16 cellular contexts compared by ENCODE assay signal in genomic region chr1:154698320-154699096, GRCh38.
DNase-seq lines count a peak whose midpoint lies in the region; ATAC-seq and TF ChIP-seq lines count a peak whose summit lies in the region.
"Had no signal": no experiment of that assay in that cellular context is flagged by ENCODE, and none has a peak within 500 bp of the region (broad histone marks: within the 10 kb centered on the region; RNA-seq: fewer than 3 reads in every experiment).

No MANE protein-coding gene starts in this region.

- RAD21 ChIA-PET in HCT116 (lab: Charles Lee; ENCODE audit: low non-redundant PET in 1 of 2, low total read pairs in 2 of 2, uncharacterized antibody in 2 of 2, unreplicated experiment in 2 of 2) = no interaction called here

- intact Hi-C loops in HCT116 (cut with micrococcal nuclease) (no loop called here), right lobe of liver (cut with DNase I) (no loop called here)

- BruUV-seq in HCT116 (replicated peaks; lab: Mats Ljungman, UMichigan) = no TSS peak

- POLR2A ChIA-PET in HCT116 (lab: Charles Lee) = no interaction called here

- H3K4me1 ChIP-seq in HCT116 (ENCODE audit: control insufficient read depth in 1 of 2, insufficient read depth in 2 of 2, low read length in 2 of 2) = peaks cover 9 to 23% of the 10 kb centered on the region in 2 experiments
- peaks cover 0 to 23% (median 0%) of the 10 kb centered on the region in 4 donors for H3K4me1 ChIP-seq in right lobe of liver

- DNase-seq in Daoy (ENCODE audit: low read depth) (peak; percentile 18), HCT116 (ENCODE audit: low read depth, low spot score) (no peak), right lobe of liver (peak in 2 of 3 donors; percentile 29 to 74), AG08395 (ENCODE audit: low spot score) (no peak), type B pancreatic cell (ENCODE audit: extremely low spot score, unreplicated experiment) (no peak), mesothelial cell of epicardium (ENCODE audit: low spot score in 2 of 2, unreplicated experiment in 2 of 2) (no peak)
- peak; percentile 26 for DNase-seq in activated naive CD8-positive, alpha-beta T cell treated with anti-CD3 and anti-CD28 coated beads, Interleukin-2, amount 50 U/mL, for 24 hours
- DNase-seq: DMS79 treated with DMSO at 0.1 percent for 48 hours, NCI-H2081, NCI-H748 treated with DMSO at 0.1 percent for 48 hours, occipital lobe, spleen, T-helper 17 cell had no signal

- ATAC-seq in HCT116 (peak; percentile 65), right lobe of liver (peak; percentile 87 to 95 (median 90))
- peak; percentile 100 for ATAC-seq in activated naive CD8-positive, alpha-beta T cell treated with anti-CD3 and anti-CD28 coated beads, Interleukin-2, amount 50 U/mL, for 24 hours
- ATAC-seq: T-helper 17 cell had no signal

- no peaks in the 10 kb centered on the region for H3K36me3 ChIP-seq in HCT116 (ENCODE audit: control insufficient read depth in 1 of 2, insufficient read depth in 2 of 2, low read length in 2 of 2)
- no peaks in the 10 kb centered on the region for H3K36me3 ChIP-seq in right lobe of liver
- H3K36me3 ChIP-seq: spleen had no signal

- H3K4me3 Mint-ChIP-seq in activated naive CD8-positive, alpha-beta T cell treated with anti-CD3 and anti-CD28 coated beads, Interleukin-2, amount 50 U/mL, for 24 hours = no peak overlapping the region
- H3K4me3 Mint-ChIP-seq in type B pancreatic cell = no peak overlapping the region
- no peak overlapping the region for H3K4me3 Mint-ChIP-seq in mesothelial cell of epicardium
- H3K4me3 Mint-ChIP-seq: activated T-helper 1 cell treated with anti-CD3 and anti-CD28 coated beads, Interleukin-12 subunit alpha, Interleukin-12 subunit beta, Interleukin-2, Interleukin-4 antibody, amounts not matched to agents 30 ng/mL and 10 ng/mL and 1 ng/mL, durations not matched to agents 14 hours and 24 hours and 36 hours; B cell; HFFc6; T-helper 17 cell had no signal

- peak overlapping the region; percentile 3 for H3K27ac Mint-ChIP-seq in activated naive CD8-positive, alpha-beta T cell treated with anti-CD3 and anti-CD28 coated beads, Interleukin-2, amount 50 U/mL, for 24 hours
- H3K27ac Mint-ChIP-seq in type B pancreatic cell (no peak overlapping the region), mesothelial cell of epicardium (no peak overlapping the region)
- H3K27ac Mint-ChIP-seq: activated T-helper 1 cell treated with anti-CD3 and anti-CD28 coated beads, Interleukin-12 subunit alpha, Interleukin-12 subunit beta, Interleukin-2, Interleukin-4 antibody, amounts not matched to agents 30 ng/mL and 10 ng/mL and 1 ng/mL, durations not matched to agents 14 hours and 24 hours and 36 hours; B cell; HFFc6; T-helper 17 cell had no signal

- no peaks in the 10 kb centered on the region for H3K36me3 Mint-ChIP-seq in activated naive CD8-positive, alpha-beta T cell treated with anti-CD3 and anti-CD28 coated beads, Interleukin-2, amount 50 U/mL, for 24 hours (ENCODE audit: low read depth)
- no peaks in the 10 kb centered on the region for H3K36me3 Mint-ChIP-seq in type B pancreatic cell
- H3K36me3 Mint-ChIP-seq in mesothelial cell of epicardium = no peaks in the 10 kb centered on the region

- no peaks in the 10 kb centered on the region for H3K27me3 ChIP-seq in HCT116 (ENCODE audit: insufficient read depth, low read length)
- H3K27me3 ChIP-seq in right lobe of liver = no peaks in the 10 kb centered on the region

- 57% methylated on average over 3 of the region's 4 CpGs for WGBS in right lobe of liver (ENCODE audit: insufficient coverage, low coverage, low lambda C conversion rate, missing lambda C conversion rate)

- H3K4me1 Mint-ChIP-seq in activated naive CD8-positive, alpha-beta T cell treated with anti-CD3 and anti-CD28 coated beads, Interleukin-2, amount 50 U/mL, for 24 hours = peaks cover 15% of the 10 kb centered on the region
- H3K4me1 Mint-ChIP-seq in type B pancreatic cell (ENCODE audit: unreplicated experiment) = no peaks in the 10 kb centered on the region
- no peaks in the 10 kb centered on the region for H3K4me1 Mint-ChIP-seq in mesothelial cell of epicardium
- H3K4me1 Mint-ChIP-seq: B cell, T-helper 17 cell had no signal

- CTCF ChIA-PET in HCT116 (lab: Charles Lee) = interaction anchor here (1.1 to 1.5 kb wide), 2 partner anchors 28 to 180 kb away, joined by 3 to 5 read pairs; no protein-coding TSS in a partner anchor

- TF ChIP-seq POLR2A in HCT116 (IDR thresholded peaks at IDR 0.05; ENCODE audit: borderline replicate concordance, extremely low read depth, insufficient read depth, insufficient read length) (no peak), right lobe of liver (IDR thresholded peaks at IDR 0.05) (no peak)

- TF ChIP-seq RAD21 in HCT116 (IDR thresholded peaks at IDR 0.05; ENCODE audit: low read depth) = no peak

- no peak overlapping the region for H3K27ac ChIP-seq in HCT116 (ENCODE audit: low read depth, low read length)
- H3K27ac ChIP-seq in right lobe of liver = peak overlapping the region in 2 of 3 donors; percentile 17 to 75
- H3K27ac ChIP-seq: spleen had no signal

- H3K9me3 ChIP-seq in HCT116 (ENCODE audit: control insufficient read depth in 1 of 2, insufficient read depth in 1 of 2, low read depth in 1 of 2, low read length in 2 of 2) (no peaks in the 10 kb centered on the region), right lobe of liver (no peaks in the 10 kb centered on the region)
- H3K9me3 ChIP-seq: spleen had no signal

- H4K20me1 ChIP-seq in HCT116 (ENCODE audit: insufficient read depth) = no peaks in the 10 kb centered on the region

- H3K79me2 ChIP-seq in HCT116 (ENCODE audit: insufficient read depth, low read length) = no peaks in the 10 kb centered on the region

- H3K27me3 Mint-ChIP-seq in activated naive CD8-positive, alpha-beta T cell treated with anti-CD3 and anti-CD28 coated beads, Interleukin-2, amount 50 U/mL, for 24 hours = peaks cover 2% of the 10 kb centered on the region
- H3K27me3 Mint-ChIP-seq in type B pancreatic cell = peaks cover 7% of the 10 kb centered on the region
- H3K27me3 Mint-ChIP-seq in mesothelial cell of epicardium (ENCODE audit: low read depth) = peaks cover 48% of the 10 kb centered on the region

- H3K9me3 Mint-ChIP-seq in activated naive CD8-positive, alpha-beta T cell treated with anti-CD3 and anti-CD28 coated beads, Interleukin-2, amount 50 U/mL, for 24 hours = no peaks in the 10 kb centered on the region
- H3K9me3 Mint-ChIP-seq in type B pancreatic cell (no peaks in the 10 kb centered on the region), mesothelial cell of epicardium (no peaks in the 10 kb centered on the region)
- H3K9me3 Mint-ChIP-seq: activated T-helper 1 cell treated with anti-CD3 and anti-CD28 coated beads, Interleukin-12 subunit alpha, Interleukin-12 subunit beta, Interleukin-2, Interleukin-4 antibody, amounts not matched to agents 30 ng/mL and 10 ng/mL and 1 ng/mL, durations not matched to agents 14 hours and 24 hours and 36 hours; HFFc6 had no signal

- TF ChIP-seq CTCF in HCT116 (IDR thresholded peaks at IDR 0.05 in 2 of 3, conservative IDR thresholded peaks at IDR 0.05 in 1 of 3; ENCODE audit: borderline replicate concordance in 1 of 3, insufficient read depth in 1 of 3, low read depth in 2 of 3, low read length in 2 of 3) (no peak), right lobe of liver (IDR thresholded peaks at IDR 0.05) (no peak), type B pancreatic cell (conservative IDR thresholded peaks at IDR 0.05) (no peak), mesothelial cell of epicardium (IDR thresholded peaks at IDR 0.05; ENCODE audit: unreplicated experiment) (no peak)

- no peak overlapping the region for H3K9ac ChIP-seq in HCT116 (ENCODE audit: low read length)

- peak overlapping the region; percentile 42 for H3K4me2 ChIP-seq in HCT116 (ENCODE audit: low read length)

- no peaks in the 10 kb centered on the region for H3K9me2 ChIP-seq in HCT116 (ENCODE audit: insufficient read depth)

- no peak overlapping the region for H3K4me3 ChIP-seq in HCT116 (replicated peaks in 1 of 2; ENCODE audit: low read depth in 1 of 2, low read length in 2 of 2)
- H3K4me3 ChIP-seq in right lobe of liver = no peak overlapping the region
- H3K4me3 ChIP-seq: spleen had no signal

- peak overlapping the region; percentile 89 for H2AFZ ChIP-seq in HCT116 (ENCODE audit: low read depth, low read length, poor library complexity, severe bottlenecking)

TF ChIP-seq in HCT116, 20 proteins besides CTCF, POLR2A, EP300 and RAD21:
- TF ChIP-seq CBX3 (IDR thresholded peaks at IDR 0.05; ENCODE audit: low read depth) (no peak), SRF (IDR thresholded peaks at IDR 0.05; ENCODE audit: low read depth) (no peak), FOSL1 (IDR thresholded peaks at IDR 0.05; ENCODE audit: low read depth) (peak; percentile 15; the same call in 1 of the 2 replicates), EZH2phosphoT487 (IDR thresholded peaks at IDR 0.05; ENCODE audit: borderline replicate concordance) (no peak)

Comparison
In these comparisons a context has a peak if more than half of its experiments do, and no peak if none do; other contexts are left out.
1. DNase-seq: peak in Daoy (single experiment), activated naive CD8-positive, alpha-beta T cell treated with anti-CD3 and anti-CD28 coated beads, Interleukin-2, amount 50 U/mL, for 24 hours (single experiment) and right lobe of liver (2 of 3); none in HCT116 (single experiment), AG08395 (single experiment), type B pancreatic cell (single experiment) and mesothelial cell of epicardium (0 of 2).
2. Peak in every context shown above with its lines, with median percentiles within 50 percentile points of each other: ATAC-seq.